In genomic region chr12:22038734-22039133, GRCh38 we compare ENCODE assay signal across 24 cellular contexts. TPM values are rescaled to one million over a fixed set of nuclear protein-coding genes. Genes with fewer than 3 reads are reported as not detected.
A peak's percentile ranks its signal among the peaks of the same experiment; 100 is the strongest.
DNase-seq lines count a peak whose midpoint lies in the region; ATAC-seq, FAIRE-seq and TF ChIP-seq lines count a peak whose summit lies in the region.
"Had no signal": no experiment of that assay in that cellular context is flagged by ENCODE, and none has a peak within 500 bp of the region (broad histone marks: within the 10 kb centered on the region; RNA-seq: fewer than 3 reads in every experiment).

No MANE protein-coding gene starts in this region.

- TF ChIP-seq EP300 in HepG2 (IDR thresholded peaks at IDR 0.05; ENCODE audit: low read depth in 2 of 2, low read length in 2 of 2), result no peak
- no peak for TF ChIP-seq EP300 in HepG2 (CRISPR knock-in tag; IDR thresholded peaks at IDR 0.05; ENCODE audit: borderline replicate concordance)
- no peak for TF ChIP-seq EP300 in K562 (IDR thresholded peaks at IDR 0.05; ENCODE audit: low read length)

- CTCF ChIA-PET in HepG2 (lab: Yijun Ruan, JAX; ENCODE audit: low intra/inter-chr PET ratio, low total read pairs), result no interaction called here
- CTCF ChIA-PET in K562 (lab: Yijun Ruan, JAX; ENCODE audit: low intra/inter-chr PET ratio), result no interaction called here

- H3K79me1 ChIP-seq in mesendoderm (ENCODE audit: low read length), result no peaks in the 10 kb centered on the region

- POLR2A ChIA-PET in HepG2 (lab: Yijun Ruan, JAX), result no interaction called here
- POLR2A ChIA-PET in K562 (lab: Yijun Ruan, JAX), result no interaction called here

- TF ChIP-seq CTCF in right lobe of liver (IDR thresholded peaks at IDR 0.05), result no peak
- TF ChIP-seq CTCF in HepG2 (CRISPR knock-in tag; IDR thresholded peaks at IDR 0.05), result no peak
- no peak for TF ChIP-seq CTCF in K562 (IDR thresholded peaks at IDR 0.05 in 2 of 3, conservative IDR thresholded peaks at IDR 0.05 in 1 of 3; ENCODE audit: insufficient read depth in 2 of 3, low read depth in 1 of 3, low read length in 3 of 3)
- no peak for TF ChIP-seq CTCF in testis (IDR thresholded peaks at IDR 0.05)

- H3K56ac ChIP-seq in mesendoderm (ENCODE audit: low read length), result peak overlapping the region; percentile 19

- no peak overlapping the region for H3K4me3 ChIP-seq in right lobe of liver
- H3K4me3 ChIP-seq in HepG2 (replicated peaks in 1 of 3; ENCODE audit: insufficient read depth in 1 of 3, low read depth in 2 of 3, low read length in 3 of 3), result no peak overlapping the region
- no peak overlapping the region for H3K4me3 ChIP-seq in K562
- H3K4me3 ChIP-seq in mesendoderm (ENCODE audit: low read length), result no peak overlapping the region
- H3K4me3 ChIP-seq in testis, result no peak overlapping the region
- H3K4me3 ChIP-seq: A549; BLaER1 treated with 17β-estradiol and CSF1 and Interleukin-3, amounts not matched to agents 10 nM and 100 nM had no signal

- ATAC-seq in right lobe of liver (peak; percentile 35 to 79 (median 46)), HepG2 (no peak), K562 (peak; percentile 21; the same call in 1 of the 3 replicates), GM19035 (IDR thresholded peaks at IDR 0.05; ENCODE audit: unreplicated experiment) (no peak)
- ATAC-seq: CD8-positive, alpha-beta T cell had no signal

- H2BK15ac ChIP-seq in mesendoderm (replicated peaks; ENCODE audit: low read depth), result no peak overlapping the region

- intact Hi-C loops in right lobe of liver (cut with DNase I) (no loop called here), HepG2 (cut with micrococcal nuclease; ENCODE audit: unreplicated experiment) (no loop called here), K562 (cut with micrococcal nuclease) (no loop called here), testis (cut with DNase I; ENCODE audit: low total_unique reads) (no loop called here)

- no peak overlapping the region for H3K4ac ChIP-seq in mesendoderm (ENCODE audit: low read depth, low read length)

- no peak overlapping the region for H2AFZ ChIP-seq in HepG2 (ENCODE audit: low read length)
- no peak overlapping the region for H2AFZ ChIP-seq in K562 (ENCODE audit: low read depth, low read length)

- no peaks in the 10 kb centered on the region for H3K36me3 ChIP-seq in right lobe of liver
- no peaks in the 10 kb centered on the region for H3K36me3 ChIP-seq in HepG2 (replicated peaks in 1 of 2; ENCODE audit: control insufficient read depth in 1 of 2, insufficient read depth in 2 of 2, low read length in 2 of 2)
- H3K36me3 ChIP-seq in K562 (ENCODE audit: control insufficient read depth, insufficient read depth, low read length), result no peaks in the 10 kb centered on the region
- no peaks in the 10 kb centered on the region for H3K36me3 ChIP-seq in mesendoderm (ENCODE audit: control insufficient read depth, insufficient read depth, low read length)
- H3K36me3 ChIP-seq in testis (ENCODE audit: low read depth, missing control alignments), result no peaks in the 10 kb centered on the region
- H3K36me3 ChIP-seq: BLaER1 treated with 17β-estradiol and CSF1 and Interleukin-3, amounts not matched to agents 10 nM and 100 nM had no signal

- no peak for FAIRE-seq in HepG2 (lab: Jason Lieb, UNC)
- no peak for FAIRE-seq in K562 (lab: Jason Lieb, UNC)
- FAIRE-seq: A549, G401.6, GM12891 had no signal

- H4K20me1 ChIP-seq in HepG2 (ENCODE audit: insufficient read depth, low read length) (no peaks in the 10 kb centered on the region), K562 (replicated peaks; ENCODE audit: control insufficient read depth, insufficient read depth, low read length) (no peaks in the 10 kb centered on the region)
- H4K20me1 ChIP-seq: BLaER1 treated with 17β-estradiol and CSF1 and Interleukin-3, amounts not matched to agents 10 nM and 100 nM had no signal

- H3K9ac ChIP-seq in HepG2 (ENCODE audit: insufficient read depth, low read depth, low read length), result no peak overlapping the region
- H3K9ac ChIP-seq in K562 (ENCODE audit: insufficient read depth in 1 of 2, low read depth in 2 of 2, low read length in 2 of 2), result no peak overlapping the region
- H3K9ac ChIP-seq in mesendoderm (ENCODE audit: low read length), result no peak overlapping the region
- H3K9ac ChIP-seq: BLaER1 treated with 17β-estradiol and CSF1 and Interleukin-3, amounts not matched to agents 10 nM and 100 nM had no signal

- H3K79me2 ChIP-seq in HepG2 (ENCODE audit: insufficient read depth, low read length) (no peaks in the 10 kb centered on the region), K562 (ENCODE audit: control insufficient read depth, insufficient read depth, low read length) (no peaks in the 10 kb centered on the region), mesendoderm (ENCODE audit: control insufficient read depth, insufficient read depth, low read length) (no peaks in the 10 kb centered on the region)

- no peak overlapping the region for H2AK5ac ChIP-seq in mesendoderm (ENCODE audit: low read length)

- H4K5ac ChIP-seq in mesendoderm (ENCODE audit: low read length), result no peak overlapping the region

- no peak overlapping the region for H3K18ac ChIP-seq in mesendoderm (ENCODE audit: low read length)

- no peak overlapping the region for H2BK120ac ChIP-seq in mesendoderm (ENCODE audit: low read depth, low read length)

- no peak for DNase-seq in right lobe of liver
- no peak for DNase-seq in HepG2 (ENCODE audit: low spot score)
- DNase-seq in K562 (ENCODE audit: extremely low read depth in 1 of 4, low spot score in 3 of 4), result no peak
- no peak for DNase-seq in mesendoderm
- DNase-seq in testis, result no peak
- no peak for DNase-seq in activated CD4-positive, alpha-beta T cell treated with anti-CD3 and anti-CD28 coated beads for 48 hours
- no peak for DNase-seq in hypothalamus (lab: John Stamatoyannopoulos, UW)
- DNase-seq: AML-193; CD4-positive, alpha-beta T cell; CD8-positive, alpha-beta T cell; DMS 273 treated with DMSO at 0.1 percent for 48 hours; DMS153; DMS53; DMS79; DND-41; EL; GF-D8 had no signal

- no peak overlapping the region for H4K8ac ChIP-seq in mesendoderm (ENCODE audit: low read depth, low read length)

- no peak for TF ChIP-seq POLR2A in right lobe of liver (IDR thresholded peaks at IDR 0.05)
- no peak for TF ChIP-seq POLR2A in HepG2 (IDR thresholded peaks at IDR 0.05; ENCODE audit: insufficient read depth in 1 of 2, low read depth in 2 of 2, low read length in 2 of 2)
- TF ChIP-seq POLR2A in K562 (conservative IDR thresholded peaks at IDR 0.05), result no peak
- no peak for TF ChIP-seq POLR2A in testis (IDR thresholded peaks at IDR 0.05)

- H3K4me2 ChIP-seq in HepG2 (ENCODE audit: low read depth, low read length) (no peak overlapping the region), K562 (ENCODE audit: insufficient read depth, low read length) (no peak overlapping the region), mesendoderm (ENCODE audit: low read length) (no peak overlapping the region)
- H3K4me2 ChIP-seq: A549; BLaER1 treated with 17β-estradiol and CSF1 and Interleukin-3, amounts not matched to agents 10 nM and 100 nM had no signal

- no peak overlapping the region for H3K23ac ChIP-seq in mesendoderm (ENCODE audit: low read length)

- no peaks in the 10 kb centered on the region for H3K27me3 ChIP-seq in right lobe of liver
- H3K27me3 ChIP-seq in HepG2 (ENCODE audit: control insufficient read depth in 1 of 2, insufficient read depth in 2 of 2, low read length in 2 of 2), result no peaks in the 10 kb centered on the region
- H3K27me3 ChIP-seq in K562 (ENCODE audit: control insufficient read depth in 2 of 2, insufficient read depth in 2 of 2, low read length in 2 of 2), result no peaks in the 10 kb centered on the region
- H3K27me3 ChIP-seq in mesendoderm (ENCODE audit: insufficient read depth, low read length, poor library complexity), result no peaks in the 10 kb centered on the region
- H3K27me3 ChIP-seq in testis, result no peaks in the 10 kb centered on the region
- H3K27me3 ChIP-seq: BLaER1 treated with 17β-estradiol and CSF1 and Interleukin-3, amounts not matched to agents 10 nM and 100 nM had no signal

- peak overlapping the region; percentile 11 for H2BK5ac ChIP-seq in mesendoderm (ENCODE audit: low read length)

- no peaks in the 10 kb centered on the region for H3K9me3 ChIP-seq in right lobe of liver
- no peaks in the 10 kb centered on the region for H3K9me3 ChIP-seq in HepG2 (ENCODE audit: low read length)
- no peaks in the 10 kb centered on the region for H3K9me3 ChIP-seq in K562 (replicated peaks; ENCODE audit: control insufficient read depth, insufficient read depth, low read depth, low read length)
- H3K9me3 ChIP-seq in testis, result no peaks in the 10 kb centered on the region
- H3K9me3 ChIP-seq: A549 had no signal

- peaks cover 0 to 4% (median 0%) of the 10 kb centered on the region in 4 donors for H3K4me1 ChIP-seq in right lobe of liver
- peaks cover 49% of the 10 kb centered on the region for H3K4me1 ChIP-seq in HepG2 (ENCODE audit: insufficient read depth, low read length)
- peaks cover 3 to 12% of the 10 kb centered on the region in 2 experiments; a peak in 3 of 5 replicates for H3K4me1 ChIP-seq in K562 (replicated peaks in 1 of 2; ENCODE audit: control insufficient read depth in 2 of 2, insufficient read depth in 2 of 2, low read length in 2 of 2)
- peaks cover 2% of the 10 kb centered on the region for H3K4me1 ChIP-seq in mesendoderm (ENCODE audit: control insufficient read depth, low read depth, low read length)
- H3K4me1 ChIP-seq in testis, result peaks cover 37% of the 10 kb centered on the region

- no peak for TF ChIP-seq RAD21 in HepG2 (CRISPR knock-in tag; IDR thresholded peaks at IDR 0.05)
- TF ChIP-seq RAD21 in K562 (CRISPR knock-in tag; conservative IDR thresholded peaks at IDR 0.05 in 1 of 2, IDR thresholded peaks at IDR 0.05 in 1 of 2), result no peak

- no peak overlapping the region for H3K27ac ChIP-seq in right lobe of liver
- no peak overlapping the region for H3K27ac ChIP-seq in HepG2 (ENCODE audit: extremely low read length, insufficient read depth, low read length)
- H3K27ac ChIP-seq in K562 (ENCODE audit: extremely low read depth, low read depth, low read length), result no peak overlapping the region
- no peak overlapping the region for H3K27ac ChIP-seq in mesendoderm (ENCODE audit: low read depth, low read length)
- H3K27ac ChIP-seq in testis, result peak overlapping the region; percentile 9 to 18
- H3K27ac ChIP-seq: 22Rv1; A549; BLaER1 treated with 17β-estradiol and CSF1 and Interleukin-3, amounts not matched to agents 10 nM and 100 nM; C4-2B had no signal

- no peaks in the 10 kb centered on the region for H3K9me1 ChIP-seq in K562 (ENCODE audit: control insufficient read depth, insufficient read depth, low read length)

- in situ Hi-C loops in HepG2 (cut with HindIII; ENCODE audit: extremely low pct_ligation_motif_present, low pct_unique_long_range_greater_than_20kb), result loop anchor here (25.0 kb wide), 1 partner anchor 526 kb away; the partner anchor contains the start of genes GOLT1B and RECQL
- in situ Hi-C loops in K562 (cut with MboI), result no loop called here

- BruUV-seq in HepG2 (replicated peaks; lab: Mats Ljungman, UMichigan), result no TSS peak
- BruUV-seq in K562 (replicated peaks; lab: Mats Ljungman, UMichigan), result no TSS peak

RNA-seq across cellular contexts. Expression of gene CMAS, which starts 7.3 kb away (rescaled TPM):
- 10 to 100 TPM; 20.8 to 44.1 (median 27.6) TPM for total RNA-seq in right lobe of liver
- total RNA-seq in HepG2 (2016; rRNA removed; fragmentation: Illumina TruSeq; extraction: Trizol), result 21.3 and 36.9 TPM in 2 replicates
- 4.4 and 5.2 TPM in 2 replicates for total RNA-seq in HepG2 (2016; cell fraction: cytosol; rRNA removed; fragmentation: Illumina TruSeq; extraction: Trizol; ENCODE audit: low read depth)
- 23.1 and 33.9 TPM in 2 replicates for total RNA-seq in HepG2 (2016; cell fraction: insoluble cytoplasmic fraction; rRNA removed; fragmentation: Illumina TruSeq; extraction: Trizol)
- total RNA-seq in HepG2 (2016; cell fraction: membrane; rRNA removed; fragmentation: Illumina TruSeq; extraction: Trizol), result 14.8 and 16.3 TPM in 2 replicates
- total RNA-seq in HepG2 (2016; cell fraction: nucleus; rRNA removed; fragmentation: Illumina TruSeq; extraction: Trizol), result 14.6 and 15.2 TPM in 2 replicates
- polyA plus RNA-seq in HepG2 (2011; rRNA removed), result 10.2 and 14.0 TPM in 2 replicates
- polyA plus RNA-seq in HepG2 (2011; cell fraction: cytosol; rRNA removed), result 5.4 and 7.3 TPM in 2 replicates
- 3.2 and 3.8 TPM in 2 replicates for polyA plus RNA-seq in HepG2 (2011; cell fraction: nucleus; rRNA removed)
- polyA plus RNA-seq in HepG2 (2012), result 21.3 and 28.2 TPM in 2 replicates
- polyA plus RNA-seq in HepG2 (2016; cell fraction: cytosol; fragmentation: Illumina TruSeq; extraction: Trizol; ENCODE audit: low read depth), result 6.6 and 9.0 TPM in 2 replicates
- polyA plus RNA-seq in HepG2 (2016; cell fraction: insoluble cytoplasmic fraction; fragmentation: Illumina TruSeq; extraction: Trizol; ENCODE audit: low read depth), result 48.7 and 54.8 TPM in 2 replicates
- polyA plus RNA-seq in HepG2 (2016; cell fraction: membrane; fragmentation: Illumina TruSeq; extraction: Trizol; ENCODE audit: low read depth), result 16.4 and 17.9 TPM in 2 replicates
- 29.4 and 31.0 TPM in 2 replicates for polyA plus RNA-seq in HepG2 (2016; cell fraction: nucleus; fragmentation: Illumina TruSeq; extraction: Trizol; ENCODE audit: insufficient read depth, low read depth)
- 1.9 and 2.7 TPM in 2 replicates for polyA minus RNA-seq in HepG2 (2011; rRNA and poly(A)+ RNA removed; ENCODE audit: low replicate concordance)
- polyA minus RNA-seq in HepG2 (2011; cell fraction: cytosol; rRNA and poly(A)+ RNA removed), result 6.2 and 6.4 TPM in 2 replicates
- 6.8 and 7.2 TPM in 2 replicates for polyA minus RNA-seq in HepG2 (2011; cell fraction: nucleus; rRNA and poly(A)+ RNA removed)
- 13.8 and 49.6 TPM in 2 replicates for total RNA-seq in K562 (2011; cell fraction: chromatin; rRNA removed; ENCODE audit: low replicate concordance)
- total RNA-seq in K562 (2011; cell fraction: nucleolus; rRNA removed), result 9.2 and 10.9 TPM in 2 replicates
- total RNA-seq in K562 (2011; cell fraction: nucleoplasm; rRNA removed), result 19.1 and 21.8 TPM in 2 replicates
- total RNA-seq in K562 (2014; rRNA removed), result 65.3 and 66.4 TPM in 2 replicates
- 74.5 and 82.5 TPM in 2 replicates for total RNA-seq in K562 (2014; rRNA removed; fragmentation: Illumina TruSeq; extraction: Trizol)
- total RNA-seq in K562 (2015; rRNA removed; fragmentation: Illumina TruSeq; extraction: Trizol), result 48.3 and 49.4 TPM in 2 replicates
- total RNA-seq in K562 (2021), result 73.3 and 74.1 TPM in 2 replicates
- 56.3 and 84.6 TPM in 2 replicates for polyA plus RNA-seq in K562 (2011; rRNA removed)
- polyA plus RNA-seq in K562 (2011; cell fraction: cytosol; rRNA removed), result 13.5 and 17.5 TPM in 2 replicates
- 11.9 and 16.0 TPM in 2 replicates for polyA plus RNA-seq in K562 (2011; cell fraction: nucleus; rRNA removed)
- polyA plus RNA-seq in K562 (2012), result 51.0 and 59.8 TPM in 2 replicates
- 58.4 and 64.8 TPM in 2 replicates for polyA plus RNA-seq in K562 (2014; fragmentation: Illumina TruSeq; extraction: Trizol)
- polyA plus RNA-seq in K562 (2014; fragmentation: Nextera tagmentation; extraction: Ambion mirVana), result 10 to 100 TPM; 29.7 to 32.0 TPM
- polyA plus RNA-seq in K562 (2014; rRNA removed), result 92.2 and 108 TPM in 2 replicates
- 39.0 and 55.8 TPM in 2 replicates for polyA minus RNA-seq in K562 (2011; rRNA and poly(A)+ RNA removed)
- polyA minus RNA-seq in K562 (2011; cell fraction: cytosol; rRNA and poly(A)+ RNA removed), result 17.4 and 24.0 TPM in 2 replicates
- polyA minus RNA-seq in K562 (2011; cell fraction: nucleus; rRNA and poly(A)+ RNA removed), result 12.3 and 20.1 TPM in 2 replicates
- polyA plus RNA-seq in mesendoderm (2013, experiment 1 of 2), result 41.9 TPM
- polyA plus RNA-seq in mesendoderm (2013, experiment 2 of 2), result 41.2 TPM
- total RNA-seq in testis, result 100 to 1,000 TPM; 119 to 130 TPM
- polyA plus RNA-seq in testis (ENCODE audit: insufficient read depth, low read depth, low replicate concordance), result 131 TPM

Comparison
In these comparisons a context has a peak if more than half of its experiments do, and no peak if none do; other contexts are left out.
1. ATAC-seq: peak in right lobe of liver (4 of 4) and K562 (single experiment); none in HepG2 (single experiment) and GM19035 (single experiment).
2. H3K27ac ChIP-seq: peak in testis (2 of 2); none in right lobe of liver (0 of 3), HepG2 (single experiment), K562 (single experiment) and mesendoderm (single experiment).